ENCODE assay signal across 1 cellular context in genomic region chr6:43639984-43640800, GRCh38.
TF ChIP-seq lines count a peak whose summit lies in the region.

No MANE protein-coding gene starts in this region.

TF ChIP-seq in GM23338, 12 proteins besides CTCF, POLR2A, EP300 and RAD21:
- TF ChIP-seq EZH2 (IDR thresholded peaks at IDR 0.05; ENCODE audit: low read depth, unreplicated experiment): no peak
- no peak for TF ChIP-seq EZH2phosphoT487 (IDR thresholded peaks at IDR 0.05; ENCODE audit: unreplicated experiment)
- no peak for TF ChIP-seq REST (IDR thresholded peaks at IDR 0.05; ENCODE audit: unreplicated experiment)
- no peak for TF ChIP-seq ZNF462 (CRISPR knock-in tag; IDR thresholded peaks at IDR 0.05)
- no peak for TF ChIP-seq ETS1 (IDR thresholded peaks at IDR 0.05)
- no peak for TF ChIP-seq ZNF114 (CRISPR knock-in tag; IDR thresholded peaks at IDR 0.05)
- TF ChIP-seq STAT1 (IDR thresholded peaks at IDR 0.05; ENCODE audit: unreplicated experiment): no peak
- TF ChIP-seq CREB1 (CRISPR knock-in tag; IDR thresholded peaks at IDR 0.05; ENCODE audit: low read depth): no peak
- TF ChIP-seq NANOG (IDR thresholded peaks at IDR 0.05; ENCODE audit: borderline replicate concordance): no peak
- TF ChIP-seq ZNF331 (CRISPR knock-in tag; IDR thresholded peaks at IDR 0.05; ENCODE audit: low read depth): no peak
- TF ChIP-seq POLR2AphosphoS5 (IDR thresholded peaks at IDR 0.05; ENCODE audit: low read depth): no peak
- TF ChIP-seq JUNB (IDR thresholded peaks at IDR 0.05; ENCODE audit: unreplicated experiment): no peak
